ENCODE assay signal across 16 cellular contexts in genomic region chr1:145805057-145805456, GRCh38. TPM values are rescaled to one million over a fixed set of nuclear protein-coding genes. Genes with fewer than 3 reads are reported as not detected.
A peak's percentile ranks its signal among the peaks of the same experiment; 100 is the strongest.
DNase-seq lines count a peak whose midpoint lies in the region; ATAC-seq and TF ChIP-seq lines count a peak whose summit lies in the region.
"Had no signal": no experiment of that assay in that cellular context is flagged by ENCODE, and none has a peak within 500 bp of the region (broad histone marks: within the 10 kb centered on the region; RNA-seq: fewer than 3 reads in every experiment).

No MANE protein-coding gene starts in this region.

- intact Hi-C loops in gastrocnemius medialis (cut with DNase I; ENCODE audit: low total_unique reads) = no loop called here

- H3K4me1 ChIP-seq in gastrocnemius medialis = peaks cover 79 to 82% of the 10 kb centered on the region in 2 donors
- H3K4me1 ChIP-seq in smooth muscle cell (ENCODE audit: low read depth) = peaks cover 15% of the 10 kb centered on the region

- no peak overlapping the region for H3K9ac ChIP-seq in smooth muscle cell (ENCODE audit: low read depth)

- H3K4me2 ChIP-seq in smooth muscle cell = no peak overlapping the region

- TF ChIP-seq POLR2A in gastrocnemius medialis (IDR thresholded peaks at IDR 0.05) = no peak

- H2AFZ ChIP-seq in smooth muscle cell (ENCODE audit: low read depth) = no peak overlapping the region

- no peaks in the 10 kb centered on the region for H3F3A ChIP-seq in smooth muscle cell (ENCODE audit: low read depth)

- 62% methylated on average over 1 of the region's 1 CpG for WGBS in smooth muscle cell (ENCODE audit: low lambda C conversion rate)

- no peaks in the 10 kb centered on the region for H3K27me3 ChIP-seq in gastrocnemius medialis
- H3K27me3 ChIP-seq in smooth muscle cell (ENCODE audit: low read depth) = no peaks in the 10 kb centered on the region

- peaks cover 93% of the 10 kb centered on the region for H4K20me1 ChIP-seq in smooth muscle cell (ENCODE audit: low read depth)

- H3K79me2 ChIP-seq in smooth muscle cell (ENCODE audit: low read depth) = peaks cover 82% of the 10 kb centered on the region

- DNase-seq in HCEC 1CT (peak; percentile 14), astrocyte of the spinal cord (ENCODE audit: low read depth, low spot score) (peak; percentile 63), fibroblast of peridontal ligament (ENCODE audit: extremely low read depth) (peak; percentile 54), gastrocnemius medialis (no peak), NCI-H526 treated with DMSO at 0.1 percent for 48 hours (lab: John Stamatoyannopoulos, UW) (no peak), smooth muscle cell (lab: John Stamatoyannopoulos, UW; ENCODE audit: unreplicated experiment) (no peak), retina (no peak)
- DNase-seq: CD4-positive, CD25-positive, alpha-beta regulatory T cell; DND-41; GF-D8; GOT3; NCI-H187 treated with DMSO at 0.1 percent for 48 hours; NCI-H446 treated with DMSO at 0.1 percent for 48 hours; NCI-H82 had no signal

- H3K36me3 ChIP-seq in gastrocnemius medialis (no peaks in the 10 kb centered on the region), smooth muscle cell (ENCODE audit: low read depth) (no peaks in the 10 kb centered on the region)

- TF ChIP-seq CTCF in astrocyte of the spinal cord (IDR thresholded peaks at IDR 0.05; ENCODE audit: low read depth, low read length) (no peak), gastrocnemius medialis (IDR thresholded peaks at IDR 0.05 in 4 of 5, conservative IDR thresholded peaks at IDR 0.05 in 1 of 5) (no peak), smooth muscle cell (IDR thresholded peaks at IDR 0.05; ENCODE audit: borderline replicate concordance, insufficient read depth, poor library complexity, severe bottlenecking) (no peak)

- ATAC-seq in gastrocnemius medialis = no peak
- ATAC-seq in GM21515 (IDR thresholded peaks at IDR 0.05; ENCODE audit: unreplicated experiment) = no peak
- ATAC-seq: HepG2 had no signal

- no peaks in the 10 kb centered on the region for H3K9me3 ChIP-seq in gastrocnemius medialis
- no peaks in the 10 kb centered on the region for H3K9me3 ChIP-seq in smooth muscle cell (replicated peaks; ENCODE audit: low read depth)

- H3K4me3 ChIP-seq in astrocyte of the spinal cord (ENCODE audit: low read depth, low read length) (no peak overlapping the region), gastrocnemius medialis (no peak overlapping the region), smooth muscle cell (no peak overlapping the region)

- in situ Hi-C loops in astrocyte of the spinal cord (cut with HindIII; ENCODE audit: low sequenced_read_pairs) (no loop called here), gastrocnemius medialis (cut with MboI; ENCODE audit: low sequenced_read_pairs in 4 of 4) (no loop called here)

- H3K27ac ChIP-seq in gastrocnemius medialis (peak overlapping the region; percentile 74 to 89 (median 78)), smooth muscle cell (ENCODE audit: low read depth) (no peak overlapping the region)

RNA-seq across cellular contexts. Expression of gene RNF115, which starts 18.8 kb away (rescaled TPM):
- total RNA-seq in gastrocnemius medialis = 10 to 100 TPM; 16.1 to 65.4 (median 37.3) TPM
- total RNA-seq in smooth muscle cell = 8.6 and 9.2 TPM in 2 replicates
- polyA plus RNA-seq in smooth muscle cell = 4.2 and 4.5 TPM in 2 replicates

RNA-seq across cellular contexts. Expression of gene POLR3C, which starts 18.9 kb away (rescaled TPM):
- total RNA-seq in gastrocnemius medialis (10 to 100 TPM; 23.0 to 27.8 (median 26.4) TPM), smooth muscle cell (22.6 and 31.6 TPM in 2 replicates)
- 30.2 and 31.7 TPM in 2 replicates for polyA plus RNA-seq in smooth muscle cell

RNA-seq across cellular contexts. Expression of gene NUDT17, which starts 40.4 kb away (rescaled TPM):
- total RNA-seq in gastrocnemius medialis (1 to 10 TPM in 1 of 4 donors, under 1 TPM in 2, not detected in 1; 0.46 to 2.2 (median 0.51) TPM), smooth muscle cell (1.1 and 2.5 TPM in 2 replicates)
- polyA plus RNA-seq in smooth muscle cell = 6.8 and 7.9 TPM in 2 replicates

RNA-seq across cellular contexts. Expression of gene PIAS3, which starts 53.8 kb away (rescaled TPM):
- total RNA-seq in gastrocnemius medialis (10 to 100 TPM; 26.2 to 40.0 (median 35.7) TPM), smooth muscle cell (39.2 and 42.7 TPM in 2 replicates)
- polyA plus RNA-seq in smooth muscle cell = 57.6 and 62.0 TPM in 2 replicates

Comparison
In these comparisons a context has a peak if more than half of its experiments do, and no peak if none do; other contexts are left out.
1. DNase-seq: peak in HCEC 1CT (single experiment), astrocyte of the spinal cord (single experiment) and fibroblast of peridontal ligament (single experiment); none in gastrocnemius medialis (0 of 2), NCI-H526 treated with DMSO at 0.1 percent for 48 hours (single experiment), smooth muscle cell (single experiment) and retina (single experiment).